8 cellular contexts compared by ENCODE assay signal in genomic region chr9:107282268-107282667, GRCh38. TPM values are rescaled to one million over a fixed set of nuclear protein-coding genes. Genes with fewer than 3 reads are reported as not detected.
DNase-seq lines count a peak whose midpoint lies in the region; TF ChIP-seq lines count a peak whose summit lies in the region.

No MANE protein-coding gene starts in this region.

- peak overlapping the region; percentile 100 for H3K27ac ChIP-seq in C4-2B
- no peak overlapping the region for H3K27ac ChIP-seq in SU-DHL-6 (ENCODE audit: low read depth, low read length)

- peaks cover 13% of the 10 kb centered on the region for H3K4me1 ChIP-seq in HAP-1
- peaks cover 20% of the 10 kb centered on the region for H3K4me1 ChIP-seq in skeletal muscle satellite cell (ENCODE audit: control insufficient read depth, insufficient read depth, low read length)

- H3K79me2 ChIP-seq in SU-DHL-6 (ENCODE audit: insufficient read depth, low read length): peaks cover 41% of the 10 kb centered on the region

- in situ Hi-C loops in HAP-1 (cut with MboI; ENCODE audit: low sequenced_read_pairs): no loop called here

- H3K9me3 ChIP-seq in HAP-1: no peaks in the 10 kb centered on the region
- no peaks in the 10 kb centered on the region for H3K9me3 ChIP-seq in SU-DHL-6 (ENCODE audit: insufficient read depth, low read length)
- H3K9me3 ChIP-seq in skeletal muscle satellite cell (replicated peaks; ENCODE audit: low read length): no peaks in the 10 kb centered on the region

- no peaks in the 10 kb centered on the region for H3K9me2 ChIP-seq in SU-DHL-6 (replicated peaks; ENCODE audit: insufficient read depth, low read length)

- H3K4me3 ChIP-seq in HAP-1: peak overlapping the region; percentile 84
- H3K4me3 ChIP-seq in SU-DHL-6 (ENCODE audit: insufficient read depth, low read length, poor library complexity, severe bottlenecking): peak overlapping the region; percentile 63
- peak overlapping the region; percentile 68 for H3K4me3 ChIP-seq in fibroblast of pulmonary artery (replicated peaks; ENCODE audit: low read depth, low read length)
- H3K4me3 ChIP-seq in skeletal muscle satellite cell (ENCODE audit: low read length): peak overlapping the region; percentile 73

- H3K9ac ChIP-seq in SU-DHL-6 (ENCODE audit: low read length) (peak overlapping the region; percentile 89), skeletal muscle satellite cell (ENCODE audit: low read depth, low read length) (peak overlapping the region; percentile 87)

- H3K4me2 ChIP-seq in SU-DHL-6 (ENCODE audit: low read depth, low read length, poor library complexity, severe bottlenecking): peak overlapping the region; percentile 94
- H3K4me2 ChIP-seq in skeletal muscle satellite cell (ENCODE audit: low read length): peak overlapping the region; percentile 82

- H3K36me3 ChIP-seq in HAP-1 (replicated peaks) (peaks cover 6% of the 10 kb centered on the region), SU-DHL-6 (ENCODE audit: low read length) (no peaks in the 10 kb centered on the region), skeletal muscle satellite cell (ENCODE audit: insufficient read depth, low read length) (no peaks in the 10 kb centered on the region)

- no peak for TF ChIP-seq CTCF in C4-2B (conservative IDR thresholded peaks at IDR 0.05)
- TF ChIP-seq CTCF in SU-DHL-6 (IDR thresholded peaks at IDR 0.05; ENCODE audit: insufficient read depth, low read length, poor library complexity, severe bottlenecking): no peak
- no peak for TF ChIP-seq CTCF in fibroblast of pulmonary artery (IDR thresholded peaks at IDR 0.05; ENCODE audit: low read length, missing control alignments)

- peaks cover 10% of the 10 kb centered on the region for H3F3A ChIP-seq in SU-DHL-6 (ENCODE audit: insufficient read depth)

- DNase-seq in HAP-1 (ENCODE audit: low spot score in 2 of 2) (no peak), fibroblast of pulmonary artery (ENCODE audit: low read depth) (no peak), SHP77 treated with DMSO at 0.1 percent for 48 hours (lab: John Stamatoyannopoulos, UW) (no peak), AG08395 (ENCODE audit: low spot score) (no peak), EL (no peak)

- peak overlapping the region; percentile 85 for H2AFZ ChIP-seq in SU-DHL-6 (ENCODE audit: low read depth, low read length, severe bottlenecking)

- H4K20me1 ChIP-seq in SU-DHL-6 (ENCODE audit: low read depth, low read length): peaks cover 29% of the 10 kb centered on the region

- H3K27me3 ChIP-seq in HAP-1 (ENCODE audit: low read depth): no peaks in the 10 kb centered on the region
- no peaks in the 10 kb centered on the region for H3K27me3 ChIP-seq in SU-DHL-6 (ENCODE audit: low read length)
- H3K27me3 ChIP-seq in skeletal muscle satellite cell (ENCODE audit: control insufficient read depth, insufficient read depth, low read length): no peaks in the 10 kb centered on the region

RNA-seq across cellular contexts. Expression of gene RAD23B, which starts 0.8 kb away (rescaled TPM):
- 111 and 146 TPM in 2 replicates for total RNA-seq in skeletal muscle satellite cell (2012; rRNA removed)
